24 cellular contexts compared by ENCODE assay signal in genomic region chr10:132783865-132784581, GRCh38. TPM values are rescaled to one million over a fixed set of nuclear protein-coding genes. Genes with fewer than 3 reads are reported as not detected.
DNase-seq lines count a peak whose midpoint lies in the region; ATAC-seq and TF ChIP-seq lines count a peak whose summit lies in the region.
"Had no signal": no experiment of that assay in that cellular context is flagged by ENCODE, and none has a peak within 500 bp of the region (broad histone marks: within the 10 kb centered on the region; RNA-seq: fewer than 3 reads in every experiment).

No MANE protein-coding gene starts in this region.

- no TSS peak for BruUV-seq in A673 (replicated peaks; lab: Mats Ljungman, UMichigan)

- H3K4me1 Mint-ChIP-seq in activated CD4-positive, alpha-beta T cell treated with anti-CD3 and anti-CD28 coated beads, Interleukin-2, amount 10 ng/mL, durations not matched to agents 7 days and 5 days, result no peaks in the 10 kb centered on the region
- no peaks in the 10 kb centered on the region for H3K4me1 Mint-ChIP-seq in activated CD4-positive, alpha-beta T cell treated with anti-CD3 and anti-CD28 coated beads for 36 hours
- peaks cover 0 to 2% of the 10 kb centered on the region in 2 donors for H3K4me1 Mint-ChIP-seq in immature natural killer cell
- H3K4me1 Mint-ChIP-seq: stimulated activated naive CD8-positive, alpha-beta T cell treated with anti-CD3 and anti-CD28 coated beads, Interleukin-15, amount 100 ng/mL, for 72 hours had no signal

- H3K27ac ChIP-seq in angular gyrus (ENCODE audit: low read depth, low read length), result peak overlapping the region; percentile 8
- no peak overlapping the region for H3K27ac ChIP-seq in A673 (ENCODE audit: low read depth, low read length, poor library complexity, severe bottlenecking)
- H3K27ac ChIP-seq: gastroesophageal sphincter, GM23248, pancreas had no signal

- peaks cover 14% of the 10 kb centered on the region for H3K27me3 Mint-ChIP-seq in activated CD4-positive, alpha-beta T cell treated with anti-CD3 and anti-CD28 coated beads, Interleukin-2, amount 10 ng/mL, durations not matched to agents 7 days and 5 days
- peaks cover 9% of the 10 kb centered on the region for H3K27me3 Mint-ChIP-seq in activated CD4-positive, alpha-beta T cell treated with anti-CD3 and anti-CD28 coated beads for 36 hours
- peaks cover 1 to 10% (median 8%) of the 10 kb centered on the region in 3 donors for H3K27me3 Mint-ChIP-seq in immature natural killer cell (ENCODE audit: low read depth in 3 of 3)

- POLR2A ChIA-PET in activated CD4-positive, alpha-beta T cell treated with anti-CD3 and anti-CD28 coated beads, Interleukin-2, amount 10 ng/mL, durations not matched to agents 7 days and 5 days (lab: Charles Lee), result interaction anchor here (0.6 kb wide), 1 partner anchor 75 kb away, joined by 4 read pairs; no protein-coding TSS in a partner anchor
- POLR2A ChIA-PET in activated CD4-positive, alpha-beta T cell treated with anti-CD3 and anti-CD28 coated beads for 36 hours (lab: Charles Lee), result no interaction called here
- POLR2A ChIA-PET in A673 (lab: Charles Lee; ENCODE audit: low non-redundant PET), result no interaction called here

- CTCF ChIA-PET in activated CD4-positive, alpha-beta T cell treated with anti-CD3 and anti-CD28 coated beads, Interleukin-2, amount 10 ng/mL, durations not matched to agents 7 days and 5 days (lab: Charles Lee), result no interaction called here
- CTCF ChIA-PET in activated CD4-positive, alpha-beta T cell treated with anti-CD3 and anti-CD28 coated beads for 36 hours (lab: Charles Lee), result no interaction called here
- CTCF ChIA-PET in A673 (lab: Charles Lee), result no interaction called here

- no peak overlapping the region for H3K4me3 ChIP-seq in A673 (ENCODE audit: low read depth, low read length, poor library complexity, severe bottlenecking)
- H3K4me3 ChIP-seq: gastroesophageal sphincter, GM23248, pancreas had no signal

- H3K4me3 Mint-ChIP-seq in activated CD4-positive, alpha-beta T cell treated with anti-CD3 and anti-CD28 coated beads, Interleukin-2, amount 10 ng/mL, durations not matched to agents 7 days and 5 days, result peak overlapping the region; percentile 40
- no peak overlapping the region for H3K4me3 Mint-ChIP-seq in activated CD4-positive, alpha-beta T cell treated with anti-CD3 and anti-CD28 coated beads for 36 hours
- peak overlapping the region in 3 of 5 donors; percentile 21 to 48 (median 33) for H3K4me3 Mint-ChIP-seq in immature natural killer cell
- H3K4me3 Mint-ChIP-seq: stimulated activated naive CD8-positive, alpha-beta T cell treated with anti-CD3 and anti-CD28 coated beads, Interleukin-15, amount 100 ng/mL, for 72 hours had no signal

- H3K9me3 Mint-ChIP-seq in activated CD4-positive, alpha-beta T cell treated with anti-CD3 and anti-CD28 coated beads, Interleukin-2, amount 10 ng/mL, durations not matched to agents 7 days and 5 days, result no peaks in the 10 kb centered on the region
- no peaks in the 10 kb centered on the region for H3K9me3 Mint-ChIP-seq in activated CD4-positive, alpha-beta T cell treated with anti-CD3 and anti-CD28 coated beads for 36 hours (ENCODE audit: low read depth)
- no peaks in the 10 kb centered on the region for H3K9me3 Mint-ChIP-seq in immature natural killer cell
- H3K9me3 Mint-ChIP-seq: stimulated activated naive CD8-positive, alpha-beta T cell treated with anti-CD3 and anti-CD28 coated beads, Interleukin-15, amount 100 ng/mL, for 72 hours had no signal

- no peaks in the 10 kb centered on the region for H3K4me1 ChIP-seq in A673 (ENCODE audit: insufficient read depth, low read length, poor library complexity, severe bottlenecking)

- peak overlapping the region; percentile 71 for H3K27ac Mint-ChIP-seq in activated CD4-positive, alpha-beta T cell treated with anti-CD3 and anti-CD28 coated beads, Interleukin-2, amount 10 ng/mL, durations not matched to agents 7 days and 5 days
- H3K27ac Mint-ChIP-seq in activated CD4-positive, alpha-beta T cell treated with anti-CD3 and anti-CD28 coated beads for 36 hours, result no peak overlapping the region
- no peak overlapping the region for H3K27ac Mint-ChIP-seq in immature natural killer cell
- H3K27ac Mint-ChIP-seq: stimulated activated naive CD8-positive, alpha-beta T cell treated with anti-CD3 and anti-CD28 coated beads, Interleukin-15, amount 100 ng/mL, for 72 hours had no signal

- no peak for TF ChIP-seq CTCF in A673 (conservative IDR thresholded peaks at IDR 0.05; ENCODE audit: low read depth, low read length)

- H3K36me3 Mint-ChIP-seq in activated CD4-positive, alpha-beta T cell treated with anti-CD3 and anti-CD28 coated beads, Interleukin-2, amount 10 ng/mL, durations not matched to agents 7 days and 5 days (ENCODE audit: low read depth), result peaks cover 2% of the 10 kb centered on the region
- peaks cover 22% of the 10 kb centered on the region for H3K36me3 Mint-ChIP-seq in activated CD4-positive, alpha-beta T cell treated with anti-CD3 and anti-CD28 coated beads for 36 hours (ENCODE audit: low read depth)
- H3K36me3 Mint-ChIP-seq in immature natural killer cell, result peaks cover 10 to 22% (median 20%) of the 10 kb centered on the region in 3 donors

- no peaks in the 10 kb centered on the region for H3K36me3 ChIP-seq in A673 (ENCODE audit: insufficient read depth, low read length, poor library complexity, severe bottlenecking)

- no peaks in the 10 kb centered on the region for H3K9me3 ChIP-seq in A673 (ENCODE audit: low read depth, low read length, poor library complexity, severe bottlenecking)
- H3K9me3 ChIP-seq: pancreas had no signal

- DNase-seq in activated CD4-positive, alpha-beta T cell treated with anti-CD3 and anti-CD28 coated beads, Interleukin-2, amount 10 ng/mL, durations not matched to agents 7 days and 5 days, result no peak
- DNase-seq in activated CD4-positive, alpha-beta T cell treated with anti-CD3 and anti-CD28 coated beads for 36 hours, result no peak
- no peak for DNase-seq in immature natural killer cell
- peak; percentile 79 for DNase-seq in retina
- DNase-seq in A673 (ENCODE audit: low spot score), result no peak
- DNase-seq: 8988T; dermis blood vessel endothelial cell; GM23248; NCI-H1105 treated with DMSO at 0.1 percent for 48 hours; NCI-H2081 treated with DMSO at 0.1 percent for 48 hours; NCI-H526 treated with DMSO at 0.1 percent for 48 hours; stimulated activated CD4-positive, alpha-beta T cell treated with anti-CD3 and anti-CD28 coated beads, Interleukin-2, amount 100 ng/mL, for 24 hours; stimulated activated naive CD8-positive, alpha-beta T cell treated with anti-CD3 and anti-CD28 coated beads, Interleukin-15, amount 100 ng/mL, for 72 hours had no signal

- ATAC-seq in activated CD4-positive, alpha-beta T cell treated with anti-CD3 and anti-CD28 coated beads for 36 hours, result no peak
- no peak for ATAC-seq in HG03175 (IDR thresholded peaks at IDR 0.05; ENCODE audit: unreplicated experiment)
- ATAC-seq in GM18873 (IDR thresholded peaks at IDR 0.05; ENCODE audit: low FRiP score, unreplicated experiment), result no peak
- ATAC-seq: esophagus mucosa; gastroesophageal sphincter; pancreas; stimulated activated naive CD8-positive, alpha-beta T cell treated with anti-CD3 and anti-CD28 coated beads, Interleukin-15, amount 100 ng/mL, for 72 hours had no signal

- intact Hi-C loops in activated CD4-positive, alpha-beta T cell treated with anti-CD3 and anti-CD28 coated beads for 36 hours (cut with DNase I, micrococcal nuclease), result loop anchor here (10.0 kb wide), 2 partner anchors 129 to 451 kb away; partner anchors contain the start of genes UTF1 (in 1 of the 2) and VENTX (in 1 of the 2)
- intact Hi-C loops in A673 (cut with micrococcal nuclease; ENCODE audit: unreplicated experiment), result no loop called here

- H3K27me3 ChIP-seq in A673 (replicated peaks; ENCODE audit: insufficient read depth, low read depth, low read length, poor library complexity), result peaks cover 59% of the 10 kb centered on the region

RNA-seq across cellular contexts. Expression of gene NKX6-2, which starts 1.9 kb away (rescaled TPM):
- not detected for total RNA-seq in activated CD4-positive, alpha-beta T cell treated with anti-CD3 and anti-CD28 coated beads, Interleukin-2, amount 10 ng/mL, durations not matched to agents 7 days and 5 days
- not detected for total RNA-seq in activated CD4-positive, alpha-beta T cell treated with anti-CD3 and anti-CD28 coated beads for 36 hours
- polyA plus RNA-seq in immature natural killer cell, result not detected
- not detected in 2 replicates for total RNA-seq in A673 (2021)
- total RNA-seq: dermis blood vessel endothelial cell, G401, gastroesophageal sphincter, GM23248, liver, mononuclear cell, ureter had no signal
- polyA plus RNA-seq: BJ had no signal
